7 cellular contexts compared by ENCODE assay signal in genomic region chr6:2998249-2999004, GRCh38. TPM values are rescaled to one million over a fixed set of nuclear protein-coding genes. Genes with fewer than 3 reads are reported as not detected.
DNase-seq lines count a peak whose midpoint lies in the region; ATAC-seq, FAIRE-seq and TF ChIP-seq lines count a peak whose summit lies in the region.
"Not testable (repeated sequence)": the region's sequence is repeated elsewhere in the genome, so short reads cannot be mapped to it uniquely, and the experiment has no call there.

No MANE protein-coding gene starts in this region.

- ATAC-seq in GM18502 (IDR thresholded peaks at IDR 0.05; ENCODE audit: poor library complexity, unreplicated experiment) (peak; percentile 49), HG03139 (IDR thresholded peaks at IDR 0.05; ENCODE audit: unreplicated experiment) (peak; percentile 37)

- H3K27ac ChIP-seq in ectodermal cell (ENCODE audit: insufficient read depth, low read depth, low read length, poor library complexity, severe bottlenecking) = not testable (repeated sequence)
- H3K27ac ChIP-seq in kidney (ENCODE audit: low read depth in 2 of 2, low read length in 2 of 2) (peak overlapping the region; percentile 91 to 93), sigmoid colon (peak overlapping the region; percentile 85 to 90 (median 89))

- H3K27me3 ChIP-seq in ectodermal cell (ENCODE audit: control insufficient read depth, insufficient read depth, low read length, poor library complexity, severe bottlenecking) = peaks cover 13% of the 10 kb centered on the region
- not testable (repeated sequence) for H3K27me3 ChIP-seq in sigmoid colon

- peak overlapping the region; percentile 51 for H3K4me3 ChIP-seq in ectodermal cell (ENCODE audit: insufficient read depth, low read depth, low read length)
- H3K4me3 ChIP-seq in kidney (ENCODE audit: low read length in 2 of 2) = peak overlapping the region; percentile 57 to 80
- H3K4me3 ChIP-seq in sigmoid colon = peak overlapping the region in 3 of 4 donors; percentile 58 to 93 (median 79)

- intact Hi-C loops in kidney (cut with DNase I) = loop anchor here (5.0 kb wide), 1 partner anchor 59 kb away; no protein-coding TSS in a partner anchor
- intact Hi-C loops in sigmoid colon (cut with DNase I) = loop anchor here (1.0 to 5.0 kb wide), 3 partner anchors 55 to 259 kb away; partner anchors contain the start of gene PSMG4

- H3K9me3 ChIP-seq in ectodermal cell (ENCODE audit: control insufficient read depth, low read length); kidney (ENCODE audit: control insufficient read depth in 1 of 2, low read length in 2 of 2); sigmoid colon: not testable (repeated sequence)

- not testable (repeated sequence) for H3K36me3 ChIP-seq in ectodermal cell (ENCODE audit: control insufficient read depth, insufficient read depth, low read length); kidney (ENCODE audit: control insufficient read depth in 1 of 2, insufficient read depth in 2 of 2, low read length in 2 of 2); sigmoid colon

- peak; percentile 32 for DNase-seq in RPMI8226
- peak; percentile 74 for DNase-seq in activated T-cell treated with anti-CD3 and anti-CD28 coated beads, Interleukin-2, amount 50 U/mL, for 1 hour
- DNase-seq in kidney, sigmoid colon: not testable (repeated sequence)

- H3K4me1 ChIP-seq in ectodermal cell (ENCODE audit: control insufficient read depth, insufficient read depth, low read length); kidney (ENCODE audit: control insufficient read depth in 1 of 2, insufficient read depth in 1 of 2, low read depth in 1 of 2, low read length in 2 of 2): not testable (repeated sequence)
- peaks cover 0 to 21% (median 16%) of the 10 kb centered on the region in 4 donors for H3K4me1 ChIP-seq in sigmoid colon

- not testable (repeated sequence) for TF ChIP-seq POLR2A in sigmoid colon (IDR thresholded peaks at IDR 0.05)

- FAIRE-seq in kidney (lab: Jason Lieb, UNC) = peak; percentile 96

- TF ChIP-seq EP300 in sigmoid colon (IDR thresholded peaks at IDR 0.05) = not testable (repeated sequence)

- TF ChIP-seq CTCF in kidney (IDR thresholded peaks at IDR 0.05; ENCODE audit: borderline replicate concordance, extremely low read depth, insufficient read depth) = peak; percentile 9
- TF ChIP-seq CTCF in sigmoid colon (IDR thresholded peaks at IDR 0.05) = peak; percentile 64 to 84 (median 73)

- WGBS in ectodermal cell, 2 experiments = 4 to 8% methylated on average over 8 to 9 of the region's 16 CpGs
- 3 to 4% methylated on average over 11 to 12 of the region's 16 CpGs for WGBS in sigmoid colon, 2 donors

- H3K9ac ChIP-seq in kidney (ENCODE audit: low read length in 2 of 2) = peak overlapping the region in 1 of 2 donors; percentile 70

RNA-seq across cellular contexts. Expression of gene NQO2, which starts 1.3 kb away (rescaled TPM):
- polyA plus RNA-seq in ectodermal cell (2013, experiment 1 of 4) = 56.2 TPM
- 49.6 TPM for polyA plus RNA-seq in ectodermal cell (2013, experiment 2 of 4)
- polyA plus RNA-seq in ectodermal cell (2013, experiment 3 of 4) = 43.8 TPM
- polyA plus RNA-seq in ectodermal cell (2013, experiment 4 of 4) = 42.5 TPM
- total RNA-seq in kidney (37.0 TPM), sigmoid colon (10 to 100 TPM; 14.7 to 33.2 (median 24.0) TPM)
- polyA plus RNA-seq in kidney (ENCODE audit: insufficient read depth, low read depth, low replicate concordance) (291 TPM), sigmoid colon (10 to 100 TPM; 12.5 to 18.0 (median 16.1) TPM)

RNA-seq across cellular contexts. Expression of gene SERPINB6, which starts 27.1 kb away (rescaled TPM):
- polyA plus RNA-seq in ectodermal cell (2013, experiment 1 of 4) = 15.6 TPM
- 14.4 TPM for polyA plus RNA-seq in ectodermal cell (2013, experiment 2 of 4)
- polyA plus RNA-seq in ectodermal cell (2013, experiment 3 of 4) = 10.6 TPM
- polyA plus RNA-seq in ectodermal cell (2013, experiment 4 of 4) = 12.5 TPM
- 136 TPM for total RNA-seq in kidney
- 212 TPM for polyA plus RNA-seq in kidney (ENCODE audit: insufficient read depth, low read depth, low replicate concordance)
- total RNA-seq in sigmoid colon = 100 to 1,000 TPM; 150 to 207 (median 174) TPM
- polyA plus RNA-seq in sigmoid colon = 100 to 1,000 TPM; 152 to 194 (median 178) TPM
